Comparison of ENCODE assay signal across 38 cellular contexts in genomic region chr11:34525098-34525497, GRCh38. TPM values are rescaled to one million over a fixed set of nuclear protein-coding genes. Genes with fewer than 3 reads are reported as not detected.
"Had no signal": no experiment of that assay in that cellular context is flagged by ENCODE, and none has a peak within 500 bp of the region (broad histone marks: within the 10 kb centered on the region; RNA-seq: fewer than 3 reads in every experiment).

No MANE protein-coding gene starts in this region.

- DNase-seq: activated B cell treated with CpG ODN at 0.5 μM for 24 hours; activated CD4-positive, alpha-beta memory T cell treated with anti-CD3 and anti-CD28 coated beads, Interleukin-2, amount 10 ng/mL, durations not matched to agents 7 days and 5 days; activated CD4-positive, alpha-beta T cell treated with anti-CD3 and anti-CD28 coated beads for 4 hours; activated CD4-positive, alpha-beta T cell treated with anti-CD3 and anti-CD28 coated beads, Interleukin-2, amount 10 ng/mL, durations not matched to agents 24 days and 14 days; activated CD4-positive, alpha-beta T cell treated with anti-CD3 and anti-CD28 coated beads, Interleukin-2, amount 50 U/mL, for 1 hour; activated CD4-positive, alpha-beta T cell treated with anti-CD3 and anti-CD28 coated beads, Interleukin-2, amount 50 U/mL, for 4 hours; activated CD4-positive, CD25-positive, alpha-beta regulatory T cell treated with anti-CD3 and anti-CD28 coated beads, Interleukin-2, amount 50 U/mL, for 72 hours; activated CD8-positive, alpha-beta memory T cell treated with anti-CD3 and anti-CD28 coated beads for 24 hours; activated CD8-positive, alpha-beta memory T cell treated with anti-CD3 and anti-CD28 coated beads, Interleukin-2, amount 10 ng/mL, durations not matched to agents 7 days and 5 days; activated CD8-positive, alpha-beta memory T cell treated with anti-CD3 and anti-CD28 coated beads, Interleukin-2, amount 50 U/mL, for 48 hours; activated CD8-positive, alpha-beta T cell treated with anti-CD3 and anti-CD28 coated beads, Interleukin-2, amount 10 ng/mL, durations not matched to agents 7 days and 5 days; activated effector memory CD4-positive, alpha-beta T cell treated with Interleukin-2 at 50 U/mL for 16 hours; activated gamma-delta T cell; activated naive CD4-positive, alpha-beta T cell; activated naive CD4-positive, alpha-beta T cell treated with anti-CD3 and anti-CD28 coated beads for 36 hours; activated naive CD4-positive, alpha-beta T cell treated with anti-CD3 and anti-CD28 coated beads, Interleukin-2, amount 50 U/mL, for 16 hours; activated naive CD8-positive, alpha-beta T cell treated with anti-CD3 and anti-CD28 coated beads for 36 hours; activated T-cell treated with anti-CD3 and anti-CD28 coated beads, Interleukin-2, amount 50 U/mL, for 24 hours; activated T-cell treated with anti-CD3 and anti-CD28 coated beads, Interleukin-2, amount 50 U/mL, for 48 hours; adrenal gland; amniotic stem cell; aorta; body of pancreas; brain microvascular endothelial cell; central memory CD4-positive, alpha-beta T cell; T-helper 1 cell; T-helper 2 cell; T-helper 9 cell had no signal

- H3K9me3 ChIP-seq: adrenal gland, body of pancreas, breast epithelium had no signal

- H3K9me3 Mint-ChIP-seq: activated B cell treated with CpG ODN at 0.5 μM for 24 hours; activated CD4-positive, alpha-beta memory T cell treated with anti-CD3 and anti-CD28 coated beads, Interleukin-2, amount 10 ng/mL, durations not matched to agents 7 days and 5 days; activated CD4-positive, alpha-beta T cell treated with anti-CD3 and anti-CD28 coated beads, Interleukin-2, amount 10 ng/mL, durations not matched to agents 24 days and 14 days; activated naive CD4-positive, alpha-beta T cell treated with anti-CD3 and anti-CD28 coated beads for 36 hours; activated naive CD4-positive, alpha-beta T cell treated with anti-CD3 and anti-CD28 coated beads, Interleukin-2, amount 50 U/mL, for 72 hours; activated naive CD8-positive, alpha-beta T cell treated with anti-CD3 and anti-CD28 coated beads for 36 hours; activated T-cell treated with anti-CD3 and anti-CD28 coated beads, Interleukin-2, amount 50 U/mL, for 24 hours; activated T-helper 2 cell treated with anti-CD3 and anti-CD28 coated beads, Interferon-gamma antibody, Interleukin-2, Interleukin-4, amounts not matched to agents 10 μg/mL and 5 μg/mL and 100 μg/mL, durations not matched to agents 14 hours and 24 hours and 36 hours; T-helper 1 cell treated with Interleukin-12 subunit alpha and Interleukin-12 subunit beta and Interleukin-4 antibody, amounts not matched to agents 30 μg/mL and 1 μg/mL, for 36 hours; T-helper 2 cell treated with Interferon-gamma antibody and Interleukin-4, amounts not matched to agents 5 μg/mL and 100 μg/mL, for 36 hours had no signal

- H3K4me3 ChIP-seq: adrenal gland, body of pancreas, breast epithelium had no signal

- H3K27ac ChIP-seq: adrenal gland, body of pancreas, brain microvascular endothelial cell, breast epithelium, VCaP had no signal

- ATAC-seq: activated CD8-positive, alpha-beta memory T cell treated with anti-CD3 and anti-CD28 coated beads, Interleukin-2, amount 10 ng/mL, durations not matched to agents 7 days and 5 days; activated CD8-positive, alpha-beta T cell treated with anti-CD3 and anti-CD28 coated beads, Interleukin-2, amount 10 ng/mL, durations not matched to agents 7 days and 5 days; activated naive CD4-positive, alpha-beta T cell treated with anti-CD3 and anti-CD28 coated beads, Interleukin-2, amount 50 U/mL, for 72 hours; body of pancreas had no signal

- H3K4me3 Mint-ChIP-seq: activated B cell treated with CpG ODN at 0.5 μM for 24 hours; activated CD4-positive, alpha-beta memory T cell treated with anti-CD3 and anti-CD28 coated beads, Interleukin-2, amount 10 ng/mL, durations not matched to agents 7 days and 5 days; activated CD4-positive, alpha-beta T cell treated with anti-CD3 and anti-CD28 coated beads, Interleukin-2, amount 10 ng/mL, durations not matched to agents 24 days and 14 days; activated CD8-positive, alpha-beta memory T cell treated with anti-CD3 and anti-CD28 coated beads, Interleukin-2, amount 10 ng/mL, durations not matched to agents 7 days and 5 days; activated CD8-positive, alpha-beta T cell treated with anti-CD3 and anti-CD28 coated beads, Interleukin-2, amount 10 ng/mL, durations not matched to agents 7 days and 5 days; activated naive CD4-positive, alpha-beta T cell treated with anti-CD3 and anti-CD28 coated beads for 36 hours; activated naive CD8-positive, alpha-beta T cell treated with anti-CD3 and anti-CD28 coated beads for 36 hours; activated T-cell treated with anti-CD3 and anti-CD28 coated beads, Interleukin-2, amount 50 U/mL, for 24 hours; T-helper 1 cell treated with Interleukin-12 subunit alpha and Interleukin-12 subunit beta and Interleukin-4 antibody, amounts not matched to agents 30 μg/mL and 1 μg/mL, for 36 hours; T-helper 2 cell treated with Interferon-gamma antibody and Interleukin-4, amounts not matched to agents 5 μg/mL and 100 μg/mL, for 36 hours had no signal

- H3K27me3 ChIP-seq: adrenal gland, body of pancreas, brain microvascular endothelial cell, breast epithelium had no signal

- H3K27ac Mint-ChIP-seq: activated B cell treated with CpG ODN at 0.5 μM for 24 hours; activated CD4-positive, alpha-beta memory T cell treated with anti-CD3 and anti-CD28 coated beads, Interleukin-2, amount 10 ng/mL, durations not matched to agents 7 days and 5 days; activated CD4-positive, alpha-beta T cell treated with anti-CD3 and anti-CD28 coated beads, Interleukin-2, amount 10 ng/mL, durations not matched to agents 24 days and 14 days; activated CD8-positive, alpha-beta memory T cell treated with anti-CD3 and anti-CD28 coated beads, Interleukin-2, amount 10 ng/mL, durations not matched to agents 7 days and 5 days; activated CD8-positive, alpha-beta T cell treated with anti-CD3 and anti-CD28 coated beads, Interleukin-2, amount 10 ng/mL, durations not matched to agents 7 days and 5 days; activated naive CD4-positive, alpha-beta T cell treated with anti-CD3 and anti-CD28 coated beads for 36 hours; activated naive CD4-positive, alpha-beta T cell treated with anti-CD3 and anti-CD28 coated beads, Interleukin-2, amount 50 U/mL, for 72 hours; activated naive CD8-positive, alpha-beta T cell treated with anti-CD3 and anti-CD28 coated beads for 36 hours; activated T-cell treated with anti-CD3 and anti-CD28 coated beads, Interleukin-2, amount 50 U/mL, for 24 hours; activated T-helper 2 cell treated with anti-CD3 and anti-CD28 coated beads, Interferon-gamma antibody, Interleukin-2, Interleukin-4, amounts not matched to agents 10 μg/mL and 5 μg/mL and 100 μg/mL, durations not matched to agents 14 hours and 24 hours and 36 hours; T-helper 1 cell treated with Interleukin-12 subunit alpha and Interleukin-12 subunit beta and Interleukin-4 antibody, amounts not matched to agents 30 μg/mL and 1 μg/mL, for 36 hours; T-helper 2 cell treated with Interferon-gamma antibody and Interleukin-4, amounts not matched to agents 5 μg/mL and 100 μg/mL, for 36 hours had no signal

- H3K4me1 Mint-ChIP-seq: activated B cell treated with CpG ODN at 0.5 μM for 24 hours; activated CD4-positive, alpha-beta memory T cell treated with anti-CD3 and anti-CD28 coated beads, Interleukin-2, amount 10 ng/mL, durations not matched to agents 7 days and 5 days; activated CD8-positive, alpha-beta memory T cell treated with anti-CD3 and anti-CD28 coated beads, Interleukin-2, amount 10 ng/mL, durations not matched to agents 7 days and 5 days had no signal

- FAIRE-seq: astrocyte, TTC549 had no signal

- H3K36me3 ChIP-seq: adrenal gland, brain microvascular endothelial cell, breast epithelium had no signal

- H3K36me3 Mint-ChIP-seq: activated CD8-positive, alpha-beta memory T cell treated with anti-CD3 and anti-CD28 coated beads, Interleukin-2, amount 10 ng/mL, durations not matched to agents 7 days and 5 days; activated naive CD4-positive, alpha-beta T cell treated with anti-CD3 and anti-CD28 coated beads, Interleukin-2, amount 50 U/mL, for 72 hours; activated naive CD8-positive, alpha-beta T cell treated with anti-CD3 and anti-CD28 coated beads for 36 hours had no signal

- H3K4me1 ChIP-seq: adrenal gland, body of pancreas, breast epithelium had no signal

RNA-seq across cellular contexts. Expression of gene ELF5, which starts 11.5 kb away (rescaled TPM):
- total RNA-seq: activated B cell treated with CpG ODN at 0.5 μM for 24 hours; activated CD4-positive, alpha-beta memory T cell treated with anti-CD3 and anti-CD28 coated beads, Interleukin-2, amount 10 ng/mL, durations not matched to agents 7 days and 5 days; activated CD4-positive, alpha-beta T cell treated with anti-CD3 and anti-CD28 coated beads, Interleukin-2, amount 10 ng/mL, durations not matched to agents 24 days and 14 days; activated CD8-positive, alpha-beta memory T cell treated with anti-CD3 and anti-CD28 coated beads, Interleukin-2, amount 10 ng/mL, durations not matched to agents 7 days and 5 days; activated CD8-positive, alpha-beta T cell treated with anti-CD3 and anti-CD28 coated beads, Interleukin-2, amount 10 ng/mL, durations not matched to agents 7 days and 5 days; activated naive CD4-positive, alpha-beta T cell treated with anti-CD3 and anti-CD28 coated beads for 36 hours; activated naive CD4-positive, alpha-beta T cell treated with anti-CD3 and anti-CD28 coated beads, Interleukin-2, amount 50 U/mL, for 72 hours; activated naive CD8-positive, alpha-beta T cell treated with anti-CD3 and anti-CD28 coated beads for 36 hours; activated T-helper 2 cell treated with anti-CD3 and anti-CD28 coated beads, Interferon-gamma antibody, Interleukin-2, Interleukin-4, amounts not matched to agents 10 μg/mL and 5 μg/mL and 100 μg/mL, durations not matched to agents 14 hours and 24 hours and 36 hours; adrenal gland; aorta; astrocyte; body of pancreas; cardiac septum; cerebellum had no signal
- polyA plus RNA-seq: aorta had no signal
